9 cellular contexts compared by ENCODE assay signal in the genomic region with DNA sequence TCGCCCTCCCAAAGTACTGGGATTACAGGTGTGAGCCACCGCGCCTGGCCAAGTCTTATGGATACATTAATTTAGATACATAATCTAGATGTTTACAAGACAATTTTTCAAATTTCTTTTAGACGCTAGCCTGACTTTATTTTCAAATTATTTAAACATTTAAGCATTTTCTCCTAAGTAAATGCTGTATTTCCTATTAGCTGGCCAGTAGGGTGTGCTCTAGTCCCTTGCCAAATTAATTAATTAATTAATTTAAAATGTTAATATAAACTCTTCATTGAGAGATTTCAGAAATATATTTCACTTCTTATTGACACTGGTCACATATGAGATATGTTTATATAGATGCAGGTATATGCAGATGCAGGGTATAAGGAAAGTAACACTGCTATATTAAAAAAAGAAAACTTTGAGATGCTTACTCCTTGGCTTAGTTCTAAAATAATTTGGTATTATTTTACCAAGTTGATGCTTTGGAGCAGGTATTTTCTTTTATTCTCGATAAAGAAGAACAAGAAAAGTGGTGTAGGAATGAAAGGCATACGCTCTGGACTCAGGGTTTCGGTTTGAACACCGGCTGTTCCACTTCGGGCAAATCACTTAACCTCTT. TPM values are rescaled to one million over a fixed set of nuclear protein-coding genes. Genes with fewer than 3 reads are reported as not detected.
A peak's percentile ranks its signal among the peaks of the same experiment; 100 is the strongest.
DNase-seq lines count a peak whose midpoint lies in the region; ATAC-seq, FAIRE-seq and TF ChIP-seq lines count a peak whose summit lies in the region.
"Had no signal": no experiment of that assay in that cellular context is flagged by ENCODE, and none has a peak within 500 bp of the region (broad histone marks: within the 10 kb centered on the region; RNA-seq: fewer than 3 reads in every experiment).

No MANE protein-coding gene starts in this region.

- H3K36me3 ChIP-seq in GM06990 (ENCODE audit: control insufficient read depth, insufficient read depth, low read length) (no peaks in the 10 kb centered on the region), OCI-LY7 (ENCODE audit: insufficient read depth, low read length) (no peaks in the 10 kb centered on the region), sigmoid colon (no peaks in the 10 kb centered on the region)

- no peaks in the 10 kb centered on the region for H3K9me3 Mint-ChIP-seq in activated naive CD8-positive, alpha-beta T cell treated with anti-CD3 and anti-CD28 coated beads for 36 hours
- H3K9me3 Mint-ChIP-seq: central memory CD8-positive, alpha-beta T cell had no signal

- H3K4me3 ChIP-seq in AG04449 (ENCODE audit: low read depth, low read length) (no peak overlapping the region), GM06990 (replicated peaks; ENCODE audit: low read depth, low read length) (no peak overlapping the region), OCI-LY7 (ENCODE audit: low read depth, low read length, poor library complexity, severe bottlenecking) (no peak overlapping the region), sigmoid colon (no peak overlapping the region)

- no peak overlapping the region for H3K4me3 Mint-ChIP-seq in activated naive CD8-positive, alpha-beta T cell treated with anti-CD3 and anti-CD28 coated beads for 36 hours
- H3K4me3 Mint-ChIP-seq: central memory CD8-positive, alpha-beta T cell had no signal

- no peaks in the 10 kb centered on the region for H4K20me1 ChIP-seq in OCI-LY7 (ENCODE audit: insufficient read depth, low read length)

- TF ChIP-seq CTCF in AG04449 (IDR thresholded peaks at IDR 0.05; ENCODE audit: insufficient read depth, low read length, missing control alignments) (peak; percentile 14), GM06990 (IDR thresholded peaks at IDR 0.05; ENCODE audit: insufficient read depth, low read length, poor library complexity, severe bottlenecking) (peak; percentile 46), OCI-LY7 (conservative IDR thresholded peaks at IDR 0.05; ENCODE audit: low read length) (peak; percentile 83), sigmoid colon (IDR thresholded peaks at IDR 0.05) (peak; percentile 41 to 70 (median 61))

- CTCF ChIA-PET in AG04449 (lab: Yijun Ruan, JAX), result interaction anchor here (0.6 to 13.5 kb wide), 42 partner anchors 9 to 318 kb away, joined by 3 to 188 read pairs (median 4); a partner anchor contains a TSS
- CTCF ChIA-PET in OCI-LY7 (lab: Charles Lee; ENCODE audit: unreplicated experiment), result no interaction called here

- no peak overlapping the region for H3K27ac Mint-ChIP-seq in activated naive CD8-positive, alpha-beta T cell treated with anti-CD3 and anti-CD28 coated beads for 36 hours

- no peak for ATAC-seq in GM21367 (IDR thresholded peaks at IDR 0.05; ENCODE audit: unreplicated experiment)

- peaks cover 3% of the 10 kb centered on the region for H3K4me1 Mint-ChIP-seq in activated naive CD8-positive, alpha-beta T cell treated with anti-CD3 and anti-CD28 coated beads for 36 hours

- H3K9me2 ChIP-seq in OCI-LY7 (ENCODE audit: insufficient read depth, low read length), result no peaks in the 10 kb centered on the region

- no peaks in the 10 kb centered on the region for H3K79me2 ChIP-seq in OCI-LY7 (ENCODE audit: insufficient read depth, low read depth, low read length)

- no peak overlapping the region for H2AFZ ChIP-seq in OCI-LY7 (ENCODE audit: low read length)

- DNase-seq in AG04449 (ENCODE audit: low read depth, low spot score), result no peak
- DNase-seq in GM06990 (ENCODE audit: extremely low read depth, insufficient read length), result no peak
- peak; percentile 37 for DNase-seq in OCI-LY7 (ENCODE audit: low spot score)
- no peak for DNase-seq in sigmoid colon
- no peak for DNase-seq in activated naive CD8-positive, alpha-beta T cell treated with anti-CD3 and anti-CD28 coated beads for 36 hours
- DNase-seq in NCI-H1436 (lab: John Stamatoyannopoulos, UW), result no peak

- H3K4me2 ChIP-seq in OCI-LY7 (ENCODE audit: low read length), result no peak overlapping the region

- no peak for TF ChIP-seq POLR2A in sigmoid colon (IDR thresholded peaks at IDR 0.05)

- intact Hi-C loops in OCI-LY7 (cut with micrococcal nuclease; ENCODE audit: unreplicated experiment) (loop anchor here (10.0 kb wide), 1 partner anchor 154 kb away; no protein-coding TSS in a partner anchor), sigmoid colon (cut with DNase I) (loop anchor here (5.0 kb wide), 1 partner anchor 186 kb away; no protein-coding TSS in a partner anchor)

- H3K27me3 ChIP-seq in GM06990 (replicated peaks; ENCODE audit: control insufficient read depth, insufficient read depth, low read length), result no peaks in the 10 kb centered on the region; the same call in 1 of the 2 replicates
- no peaks in the 10 kb centered on the region for H3K27me3 ChIP-seq in sigmoid colon

- no peaks in the 10 kb centered on the region for H3K4me1 ChIP-seq in OCI-LY7 (ENCODE audit: insufficient read depth, low read length, poor library complexity, severe bottlenecking)
- H3K4me1 ChIP-seq in sigmoid colon, result peaks cover 3 to 44% (median 24%) of the 10 kb centered on the region in 4 donors

- no peaks in the 10 kb centered on the region for H3K36me3 Mint-ChIP-seq in activated naive CD8-positive, alpha-beta T cell treated with anti-CD3 and anti-CD28 coated beads for 36 hours

- H3K27me3 Mint-ChIP-seq in activated naive CD8-positive, alpha-beta T cell treated with anti-CD3 and anti-CD28 coated beads for 36 hours, result peaks cover 17% of the 10 kb centered on the region
- H3K27me3 Mint-ChIP-seq: central memory CD8-positive, alpha-beta T cell had no signal

- POLR2A ChIA-PET in AG04449 (lab: Yijun Ruan, JAX) (interaction anchor here (1.1 kb wide), 1 partner anchor 52 kb away, joined by 5 read pairs; no protein-coding TSS in a partner anchor), OCI-LY7 (lab: Charles Lee) (no interaction called here)

- no peaks in the 10 kb centered on the region for H3K9me3 ChIP-seq in OCI-LY7 (ENCODE audit: low read length)
- no peaks in the 10 kb centered on the region for H3K9me3 ChIP-seq in sigmoid colon

- H3K27ac ChIP-seq in OCI-LY7 (ENCODE audit: low read depth, low read length, poor library complexity, severe bottlenecking), result no peak overlapping the region
- H3K27ac ChIP-seq in sigmoid colon, result peak overlapping the region; percentile 33 to 96 (median 38)

- FAIRE-seq in endometrium (lab: Jason Lieb, UNC), result peak; percentile 69

- 76 to 84% methylated on average over 9 of the region's 9 CpGs for WGBS in sigmoid colon, 2 donors

- no peak for TF ChIP-seq EP300 in sigmoid colon (IDR thresholded peaks at IDR 0.05)

- no TSS peak for BruUV-seq in OCI-LY7 (replicated peaks; lab: Mats Ljungman, UMichigan)

RNA-seq across cellular contexts. Expression of a gene that starts 5.2 kb away (rescaled TPM):
- total RNA-seq in OCI-LY7 (2014; rRNA removed; shearing (Covaris generic)), result not detected in 2 replicates
- total RNA-seq in OCI-LY7 (2022), result not detected in 2 replicates
- 100 to 1,000 TPM in 2 of 4 donors, 10 to 100 TPM in 2; 81.1 to 131 (median 101) TPM for total RNA-seq in sigmoid colon
- polyA plus RNA-seq in sigmoid colon, result 10 to 100 TPM; 28.4 to 45.3 (median 28.8) TPM
- total RNA-seq in activated naive CD8-positive, alpha-beta T cell treated with anti-CD3 and anti-CD28 coated beads for 36 hours, result 1 to 10 TPM; 1.2 to 1.4 TPM

Comparison
In these comparisons a context has a peak if more than half of its experiments do, and no peak if none do; other contexts are left out.
1. CTCF ChIP-seq: peak in every context shown above with its lines; median percentile 83 in OCI-LY7; 61 in sigmoid colon; 46 in GM06990; 14 in AG04449.
2. RNA of a gene that starts 5.2 kb away (total RNA-seq): 81.1 to 131 TPM in sigmoid colon; 1.2 to 1.4 TPM in activated naive CD8-positive, alpha-beta T cell treated with anti-CD3 and anti-CD28 coated beads for 36 hours and not detected in OCI-LY7; every median in the first group is over 10 times any median in the second.